In the genomic region with DNA sequence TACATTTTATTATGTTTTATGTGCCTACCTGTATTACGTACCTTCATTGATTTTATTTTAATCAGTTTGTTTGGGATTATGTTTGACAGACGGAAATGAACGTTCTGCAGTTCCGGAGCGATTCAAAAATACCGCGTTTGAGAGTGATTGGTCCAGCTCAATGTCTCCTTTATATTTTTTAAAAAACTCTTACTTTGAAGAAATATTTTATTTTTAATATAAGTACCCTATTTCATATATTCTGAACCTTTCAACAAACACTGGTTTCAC, we compare ENCODE assay signal across 8 cellular contexts.
A peak's percentile ranks its signal among the peaks of the same experiment; 100 is the strongest.
DNase-seq lines count a peak whose midpoint lies in the region; ATAC-seq and TF ChIP-seq lines count a peak whose summit lies in the region.

No MANE protein-coding gene starts in this region.

- DNase-seq in GM03348 (ENCODE audit: low spot score) (peak; percentile 35), brain microvascular endothelial cell (peak; percentile 46), left lung (no peak), OCI-M1 (lab: John Stamatoyannopoulos, UW) (no peak), DMS114 treated with DMSO at 0.1 percent for 48 hours (lab: John Stamatoyannopoulos, UW; ENCODE audit: unreplicated experiment) (no peak), HuH-7.5 (ENCODE audit: low spot score) (no peak)

- H3K9me3 ChIP-seq in Loucy (ENCODE audit: insufficient read depth, low read depth, low read length) (no peaks in the 10 kb centered on the region), left lung (no peaks in the 10 kb centered on the region), thymus (ENCODE audit: control insufficient read depth) (no peaks in the 10 kb centered on the region)

- H3K27me3 ChIP-seq in Loucy (ENCODE audit: insufficient read depth, low read length, poor library complexity, severe bottlenecking) = no peaks in the 10 kb centered on the region
- no peaks in the 10 kb centered on the region for H3K27me3 ChIP-seq in brain microvascular endothelial cell (replicated peaks)
- peaks cover 15 to 77% of the 10 kb centered on the region in 2 donors for H3K27me3 ChIP-seq in left lung
- H3K27me3 ChIP-seq in thymus (ENCODE audit: control insufficient read depth, insufficient read depth) = no peaks in the 10 kb centered on the region

- in situ Hi-C loops in brain microvascular endothelial cell (cut with HindIII; ENCODE audit: low pct_ligation_motif_present, low sequenced_read_pairs) = no loop called here

- under 1% methylated on average over 7 of the region's 7 CpGs for WGBS in thymus

- H3K9ac ChIP-seq in Loucy (ENCODE audit: low read depth, low read length, poor library complexity, severe bottlenecking) = peak overlapping the region; percentile 99

- peak; percentile 46 for ATAC-seq in left lung

- peak overlapping the region; percentile 24; the same call in 1 of the 2 replicates for H2AFZ ChIP-seq in Loucy (ENCODE audit: low read length)

- H4K20me1 ChIP-seq in Loucy (ENCODE audit: insufficient read depth, low read length, poor library complexity, severe bottlenecking) = peaks cover 12% of the 10 kb centered on the region

- H3K27ac ChIP-seq in brain microvascular endothelial cell (peak overlapping the region; percentile 31), left lung (peak overlapping the region; percentile 84 to 90), thymus (ENCODE audit: low read depth) (no peak overlapping the region)

- peaks cover 36% of the 10 kb centered on the region for H3K4me1 ChIP-seq in Loucy (ENCODE audit: insufficient read depth, low read length, poor library complexity, severe bottlenecking)
- H3K4me1 ChIP-seq in left lung = peaks cover 0 to 24% of the 10 kb centered on the region in 2 donors
- peaks cover 10% of the 10 kb centered on the region for H3K4me1 ChIP-seq in thymus (ENCODE audit: control insufficient read depth, insufficient read depth, low read length)

- peak overlapping the region; percentile 95 for H3K4me2 ChIP-seq in Loucy (ENCODE audit: low read depth, low read length, poor library complexity, severe bottlenecking)

- intact Hi-C loops in left lung (cut with DNase I) = no loop called here

- TF ChIP-seq CTCF in Loucy (conservative IDR thresholded peaks at IDR 0.05; ENCODE audit: low read length) = no peak
- TF ChIP-seq CTCF in brain microvascular endothelial cell (IDR thresholded peaks at IDR 0.05; ENCODE audit: low read depth, low read length, missing control alignments) = no peak
- no peak for TF ChIP-seq CTCF in left lung (IDR thresholded peaks at IDR 0.05)

- H3F3A ChIP-seq in Loucy (ENCODE audit: low read depth) = peaks cover 7% of the 10 kb centered on the region; the same call in 1 of the 2 replicates

- H3K36me3 ChIP-seq in Loucy (ENCODE audit: insufficient read depth, low read length) = no peaks in the 10 kb centered on the region
- no peaks in the 10 kb centered on the region for H3K36me3 ChIP-seq in brain microvascular endothelial cell (replicated peaks)
- no peaks in the 10 kb centered on the region for H3K36me3 ChIP-seq in left lung
- H3K36me3 ChIP-seq in thymus (ENCODE audit: control insufficient read depth, insufficient read depth) = no peaks in the 10 kb centered on the region

- peaks cover 23% of the 10 kb centered on the region for H3K79me2 ChIP-seq in Loucy (ENCODE audit: insufficient read depth, low read length)

- H3K9me2 ChIP-seq in Loucy (replicated peaks; ENCODE audit: low read depth, low read length) = no peaks in the 10 kb centered on the region

- H3K4me3 ChIP-seq in Loucy (ENCODE audit: low read length, poor library complexity, severe bottlenecking) (peak overlapping the region; percentile 85), brain microvascular endothelial cell (ENCODE audit: low read depth, low read length) (peak overlapping the region; percentile 80), left lung (peak overlapping the region; percentile 48), thymus (ENCODE audit: low read length) (peak overlapping the region; percentile 82)

Comparison
In these comparisons a context has a peak if more than half of its experiments do, and no peak if none do; other contexts are left out.
1. DNase-seq: peak in GM03348 (single experiment) and brain microvascular endothelial cell (single experiment); none in left lung (0 of 2), OCI-M1 (single experiment), DMS114 treated with DMSO at 0.1 percent for 48 hours (single experiment) and HuH-7.5 (single experiment).
2. Peak in every context shown above with its lines, with median percentiles within 50 percentile points of each other: H3K4me3 ChIP-seq.